Comparison of ENCODE assay signal across 8 cellular contexts in the genomic region with DNA sequence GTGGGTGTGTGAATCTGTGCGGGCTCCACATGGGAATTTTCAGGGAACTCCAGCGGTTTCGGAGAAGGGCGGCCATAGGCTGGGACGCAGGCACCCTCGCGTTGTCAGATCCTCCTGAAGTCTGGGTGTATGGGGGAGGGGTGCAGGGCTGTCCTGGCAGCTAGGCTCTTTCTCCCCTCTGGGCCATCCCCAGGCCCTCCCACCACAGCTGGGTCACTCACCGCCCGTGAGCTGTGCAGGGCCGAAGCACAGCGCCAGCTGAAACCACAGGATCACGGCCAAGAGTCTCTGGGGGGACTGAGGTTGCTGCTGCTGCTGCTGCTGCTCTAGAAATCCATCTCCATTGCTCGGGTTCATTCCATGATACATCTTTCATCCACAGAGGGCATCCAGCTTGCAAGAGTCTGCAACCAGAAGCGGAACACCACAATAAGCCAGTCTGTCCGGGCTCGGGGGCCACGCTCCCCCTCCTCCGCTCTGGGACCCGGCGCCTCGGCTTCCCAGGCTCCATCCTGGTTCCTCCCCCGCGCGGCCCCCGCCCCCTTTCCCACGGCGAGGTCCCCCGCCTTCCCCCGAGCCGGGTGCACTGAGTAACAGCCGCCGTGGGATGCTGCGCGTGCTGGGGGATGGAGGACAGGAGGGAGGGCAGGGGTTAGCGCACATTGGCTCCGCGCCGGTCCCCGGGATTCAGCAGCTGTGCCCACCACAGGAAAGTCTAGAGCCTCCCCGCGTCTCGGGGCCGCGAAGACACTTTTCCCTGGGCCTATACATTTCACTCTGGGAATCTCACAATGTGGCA.
DNase-seq lines count a peak whose midpoint lies in the region; ATAC-seq and TF ChIP-seq lines count a peak whose summit lies in the region.

No MANE protein-coding gene starts in this region.

- ATAC-seq in HG02973 (IDR thresholded peaks at IDR 0.05; ENCODE audit: unreplicated experiment), result no peak

- TF ChIP-seq POLR2A in erythroblast (IDR thresholded peaks at IDR 0.05; ENCODE audit: low read length), result no peak

- DNase-seq in NCI-H146 (lab: John Stamatoyannopoulos, UW), result peak; percentile 9
- DNase-seq in NCI-H146 treated with DMSO at 0.1 percent for 48 hours (lab: John Stamatoyannopoulos, UW; ENCODE audit: unreplicated experiment), result no peak
- DNase-seq in T follicular helper cell (ENCODE audit: low read depth), result peak; percentile 8
- DNase-seq in central memory CD4-positive, alpha-beta T cell, result peak; percentile 15
- peak; percentile 6 for DNase-seq in kidney glomerular epithelial cell (lab: John Stamatoyannopoulos, UW)
- peak; percentile 17 to 35 for DNase-seq in stimulated activated CD4-positive, alpha-beta T cell treated with anti-CD3 and anti-CD28 coated beads, Interleukin-4, amount 100 ng/mL, for 4 hours
- DNase-seq in erythroblast (lab: John Stamatoyannopoulos, UW), result no peak

Comparison
In these comparisons a context has a peak if more than half of its experiments do, and no peak if none do; other contexts are left out.
1. DNase-seq: peak in NCI-H146 (single experiment), T follicular helper cell (single experiment), central memory CD4-positive, alpha-beta T cell (single experiment), kidney glomerular epithelial cell (single experiment) and stimulated activated CD4-positive, alpha-beta T cell treated with anti-CD3 and anti-CD28 coated beads, Interleukin-4, amount 100 ng/mL, for 4 hours (2 of 2); none in NCI-H146 treated with DMSO at 0.1 percent for 48 hours (single experiment) and erythroblast (0 of 2).